19 cellular contexts compared by ENCODE assay signal in the genomic region with DNA sequence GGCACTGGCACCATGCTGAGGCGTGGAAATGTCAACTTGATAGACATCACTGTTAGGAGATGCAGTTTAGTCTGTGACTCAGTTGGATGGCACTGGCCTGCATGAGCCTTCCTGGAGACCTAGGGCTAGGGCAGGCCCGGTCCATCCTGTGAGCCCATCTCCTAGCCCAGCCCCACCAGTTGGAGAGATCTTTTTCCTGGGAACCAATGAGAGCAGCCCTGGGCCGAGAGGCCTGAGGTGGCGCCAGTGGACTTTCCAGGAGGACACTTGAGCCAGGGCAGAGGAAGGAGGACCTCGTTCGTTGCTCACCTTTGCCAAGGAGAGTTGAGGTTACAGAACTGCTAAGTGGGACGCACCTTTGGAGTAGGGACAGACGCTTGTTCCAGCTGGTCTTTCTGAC.
DNase-seq lines count a peak whose midpoint lies in the region; ATAC-seq and TF ChIP-seq lines count a peak whose summit lies in the region.
"Had no signal": no experiment of that assay in that cellular context is flagged by ENCODE, and none has a peak within 500 bp of the region (broad histone marks: within the 10 kb centered on the region; RNA-seq: fewer than 3 reads in every experiment).

No MANE protein-coding gene starts in this region.

- peaks cover 24% of the 10 kb centered on the region for H3K4me1 Mint-ChIP-seq in activated T-helper 17 cell treated with anti-CD3 and anti-CD28 coated beads, Interleukin-2, amount 50 U/mL, for 72 hours

- no peaks in the 10 kb centered on the region for H3K27me3 ChIP-seq in esophagus muscularis mucosa
- H3K27me3 ChIP-seq in muscle layer of duodenum (ENCODE audit: low read depth, low read length), result no peaks in the 10 kb centered on the region
- no peaks in the 10 kb centered on the region for H3K27me3 ChIP-seq in tibial artery
- H3K27me3 ChIP-seq: tibial nerve had no signal

- ATAC-seq in activated T-helper 17 cell treated with anti-CD3 and anti-CD28 coated beads, Interleukin-2, amount 50 U/mL, for 72 hours (replicated peaks), result no peak
- no peak for ATAC-seq in GM21515 (IDR thresholded peaks at IDR 0.05; ENCODE audit: unreplicated experiment)
- ATAC-seq: effector memory CD8-positive, alpha-beta T cell had no signal

- TF ChIP-seq CTCF in esophagus muscularis mucosa (IDR thresholded peaks at IDR 0.05), result no peak
- no peak for TF ChIP-seq CTCF in tibial artery (IDR thresholded peaks at IDR 0.05)

- H3K27ac ChIP-seq in esophagus muscularis mucosa (replicated peaks in 1 of 4) (peak overlapping the region in 3 of 4 donors; percentile 14 to 64 (median 57)), muscle layer of duodenum (ENCODE audit: low read length) (peak overlapping the region; percentile 67), tibial artery (peak overlapping the region; percentile 68 to 76)

- TF ChIP-seq POLR2A in esophagus muscularis mucosa (IDR thresholded peaks at IDR 0.05; ENCODE audit: low read depth), result no peak
- no peak for TF ChIP-seq POLR2A in erythroblast (IDR thresholded peaks at IDR 0.05; ENCODE audit: low read length)

- no peak overlapping the region for H3K4me3 Mint-ChIP-seq in activated T-helper 17 cell treated with anti-CD3 and anti-CD28 coated beads, Interleukin-2, amount 50 U/mL, for 72 hours
- H3K4me3 Mint-ChIP-seq: central memory CD8-positive, alpha-beta T cell; effector memory CD8-positive, alpha-beta T cell had no signal

- no peaks in the 10 kb centered on the region for H3K27me3 Mint-ChIP-seq in activated T-helper 17 cell treated with anti-CD3 and anti-CD28 coated beads, Interleukin-2, amount 50 U/mL, for 72 hours
- H3K27me3 Mint-ChIP-seq: central memory CD8-positive, alpha-beta T cell; effector memory CD8-positive, alpha-beta T cell had no signal

- no peak for TF ChIP-seq EP300 in esophagus muscularis mucosa (IDR thresholded peaks at IDR 0.05)

- H3K27ac Mint-ChIP-seq in activated T-helper 17 cell treated with anti-CD3 and anti-CD28 coated beads, Interleukin-2, amount 50 U/mL, for 72 hours, result peak overlapping the region; percentile 30
- H3K27ac Mint-ChIP-seq: effector memory CD8-positive, alpha-beta T cell had no signal

- H3K4me1 ChIP-seq in esophagus muscularis mucosa (peaks cover 40 to 75% (median 55%) of the 10 kb centered on the region in 4 donors), muscle layer of duodenum (ENCODE audit: control insufficient read depth in 1 of 2, insufficient read depth in 2 of 2, low read length in 2 of 2) (peaks cover 0 to 23% of the 10 kb centered on the region in 2 donors), tibial artery (peaks cover 0 to 91% (median 47%) of the 10 kb centered on the region in 4 donors)

- peaks cover 53% of the 10 kb centered on the region for H3K36me3 Mint-ChIP-seq in activated T-helper 17 cell treated with anti-CD3 and anti-CD28 coated beads, Interleukin-2, amount 50 U/mL, for 72 hours (ENCODE audit: low read depth)

- no peaks in the 10 kb centered on the region for H3K9me3 ChIP-seq in esophagus muscularis mucosa
- no peaks in the 10 kb centered on the region for H3K9me3 ChIP-seq in muscle layer of duodenum (ENCODE audit: control insufficient read depth in 1 of 2, low read length in 2 of 2)
- no peaks in the 10 kb centered on the region for H3K9me3 ChIP-seq in tibial artery
- H3K9me3 ChIP-seq: tibial nerve had no signal

- DNase-seq in esophagus muscularis mucosa (ENCODE audit: extremely low spot score) (no peak), tibial artery (no peak), NCI-H526 (lab: John Stamatoyannopoulos, UW) (no peak), erythroblast (lab: John Stamatoyannopoulos, UW) (no peak), SHP77 treated with DMSO at 0.1 percent for 48 hours (lab: John Stamatoyannopoulos, UW) (no peak)
- DNase-seq: activated CD4-positive, alpha-beta T cell treated with anti-CD3 and anti-CD28 coated beads for 4 hours; activated gamma-delta T cell treated with Interleukin-2 at 50 U/mL for 16 hours; AML-193; amniotic stem cell; COR-L47; effector memory CD8-positive, alpha-beta T cell; NCI-H1092; NCI-H2081 treated with DMSO at 0.1 percent for 48 hours; NCI-H510A had no signal

- WGBS in esophagus muscularis mucosa, result 94% methylated on average over 4 of the region's 8 CpGs

- H3K36me3 ChIP-seq in esophagus muscularis mucosa (peaks cover 0 to 21% (median 10%) of the 10 kb centered on the region in 4 donors), muscle layer of duodenum (ENCODE audit: control insufficient read depth in 1 of 2, insufficient read depth in 2 of 2, low read length in 2 of 2) (no peaks in the 10 kb centered on the region), tibial artery (no peaks in the 10 kb centered on the region)
- H3K36me3 ChIP-seq: tibial nerve had no signal

- no peaks in the 10 kb centered on the region for H3K9me3 Mint-ChIP-seq in activated T-helper 17 cell treated with anti-CD3 and anti-CD28 coated beads, Interleukin-2, amount 50 U/mL, for 72 hours
- H3K9me3 Mint-ChIP-seq: central memory CD8-positive, alpha-beta T cell; effector memory CD8-positive, alpha-beta T cell had no signal

- intact Hi-C loops in esophagus muscularis mucosa (cut with DNase I) (loop anchor here (5.0 to 10.0 kb wide), 3 partner anchors 68 to 305 kb away; partner anchors contain the start of gene ANKRD10), tibial artery (cut with DNase I; ENCODE audit: low total_unique reads) (loop anchor here (5.0 to 10.0 kb wide), 4 partner anchors 55 to 153 kb away; partner anchors contain the start of gene ARHGEF7)

- H3K4me3 ChIP-seq in esophagus muscularis mucosa (no peak overlapping the region), muscle layer of duodenum (ENCODE audit: low read depth in 1 of 2, low read length in 2 of 2) (no peak overlapping the region), tibial artery (no peak overlapping the region)
- H3K4me3 ChIP-seq: tibial nerve had no signal
